Comparison of ENCODE assay signal across 1 cellular context in genomic region chr21:35426897-35427296, GRCh38.
TF ChIP-seq lines count a peak whose summit lies in the region.

No MANE protein-coding gene starts in this region.

TF ChIP-seq in GM23338, 12 proteins besides CTCF, POLR2A, EP300 and RAD21 (continued from another document):
- TF ChIP-seq ZNF462 (CRISPR knock-in tag; IDR thresholded peaks at IDR 0.05) = no peak
- no peak for TF ChIP-seq ETS1 (IDR thresholded peaks at IDR 0.05)
- TF ChIP-seq EZH2phosphoT487 (IDR thresholded peaks at IDR 0.05; ENCODE audit: unreplicated experiment) = no peak
- no peak for TF ChIP-seq CREB1 (CRISPR knock-in tag; IDR thresholded peaks at IDR 0.05; ENCODE audit: low read depth)
- TF ChIP-seq ZNF331 (CRISPR knock-in tag; IDR thresholded peaks at IDR 0.05; ENCODE audit: low read depth) = no peak
- TF ChIP-seq REST (IDR thresholded peaks at IDR 0.05; ENCODE audit: unreplicated experiment) = no peak
- TF ChIP-seq POLR2AphosphoS5 (IDR thresholded peaks at IDR 0.05; ENCODE audit: low read depth) = no peak
- TF ChIP-seq EZH2 (IDR thresholded peaks at IDR 0.05; ENCODE audit: low read depth, unreplicated experiment) = no peak
- TF ChIP-seq NANOG (IDR thresholded peaks at IDR 0.05; ENCODE audit: borderline replicate concordance) = no peak
